Comparison of ENCODE assay signal across 26 cellular contexts in genomic region chr6:34768148-34768547, GRCh38.
"Had no signal": no experiment of that assay in that cellular context is flagged by ENCODE, and none has a peak within 500 bp of the region (broad histone marks: within the 10 kb centered on the region; RNA-seq: fewer than 3 reads in every experiment).

No MANE protein-coding gene starts in this region.

- H3K27me3 ChIP-seq: colonic mucosa, dorsolateral prefrontal cortex, esophagus muscularis mucosa, esophagus squamous epithelium, foreskin keratinocyte, gastrocnemius medialis, gastroesophageal sphincter, heart left ventricle, heart right ventricle, hepatocyte had no signal

- H3K27ac ChIP-seq: colonic mucosa, coronary artery, dorsolateral prefrontal cortex, epithelial cell of prostate, esophagus muscularis mucosa, esophagus squamous epithelium, foreskin keratinocyte, gastrocnemius medialis, gastroesophageal sphincter, heart left ventricle, heart right ventricle, hepatocyte had no signal

- H3K4me1 ChIP-seq: colonic mucosa, esophagus squamous epithelium, foreskin keratinocyte, gastrocnemius medialis, gastroesophageal sphincter had no signal

- H3K27ac Mint-ChIP-seq: effector memory CD8-positive, alpha-beta T cell; endodermal cell had no signal

- H3K27me3 Mint-ChIP-seq: effector memory CD8-positive, alpha-beta T cell had no signal

- DNase-seq: colonic mucosa; cortex of kidney; dermis blood vessel endothelial cell; dorsolateral prefrontal cortex; effector CD4-positive, alpha-beta T cell; effector CD8-positive, alpha-beta T cell; effector memory CD4-positive, alpha-beta T cell; effector memory CD8-positive, alpha-beta T cell; endodermal cell; erythroblast; esophagus squamous epithelium; foreskin fibroblast; foreskin keratinocyte; foreskin melanocyte; gastrocnemius medialis; glutamatergic neuron; heart left ventricle; heart right ventricle had no signal

- FAIRE-seq: colon, endometrium, frontal cortex had no signal

- H3K4me3 Mint-ChIP-seq: effector memory CD8-positive, alpha-beta T cell; endodermal cell had no signal

- H2AFZ ChIP-seq: hepatocyte had no signal

- H3K9me3 ChIP-seq: colonic mucosa, esophagus muscularis mucosa, esophagus squamous epithelium, gastrocnemius medialis, gastroesophageal sphincter, heart left ventricle, heart right ventricle had no signal

- H3K9me3 Mint-ChIP-seq: effector memory CD8-positive, alpha-beta T cell; endodermal cell had no signal

- H3K4me2 ChIP-seq: hepatocyte had no signal

- H3K4me1 Mint-ChIP-seq: endodermal cell had no signal

- H3K4me3 ChIP-seq: colonic mucosa, coronary artery, dorsolateral prefrontal cortex, esophagus muscularis mucosa, esophagus squamous epithelium, gastrocnemius medialis, gastroesophageal sphincter, heart left ventricle, heart right ventricle, hepatocyte had no signal
